Comparison of ENCODE assay signal across 15 cellular contexts in the genomic region with DNA sequence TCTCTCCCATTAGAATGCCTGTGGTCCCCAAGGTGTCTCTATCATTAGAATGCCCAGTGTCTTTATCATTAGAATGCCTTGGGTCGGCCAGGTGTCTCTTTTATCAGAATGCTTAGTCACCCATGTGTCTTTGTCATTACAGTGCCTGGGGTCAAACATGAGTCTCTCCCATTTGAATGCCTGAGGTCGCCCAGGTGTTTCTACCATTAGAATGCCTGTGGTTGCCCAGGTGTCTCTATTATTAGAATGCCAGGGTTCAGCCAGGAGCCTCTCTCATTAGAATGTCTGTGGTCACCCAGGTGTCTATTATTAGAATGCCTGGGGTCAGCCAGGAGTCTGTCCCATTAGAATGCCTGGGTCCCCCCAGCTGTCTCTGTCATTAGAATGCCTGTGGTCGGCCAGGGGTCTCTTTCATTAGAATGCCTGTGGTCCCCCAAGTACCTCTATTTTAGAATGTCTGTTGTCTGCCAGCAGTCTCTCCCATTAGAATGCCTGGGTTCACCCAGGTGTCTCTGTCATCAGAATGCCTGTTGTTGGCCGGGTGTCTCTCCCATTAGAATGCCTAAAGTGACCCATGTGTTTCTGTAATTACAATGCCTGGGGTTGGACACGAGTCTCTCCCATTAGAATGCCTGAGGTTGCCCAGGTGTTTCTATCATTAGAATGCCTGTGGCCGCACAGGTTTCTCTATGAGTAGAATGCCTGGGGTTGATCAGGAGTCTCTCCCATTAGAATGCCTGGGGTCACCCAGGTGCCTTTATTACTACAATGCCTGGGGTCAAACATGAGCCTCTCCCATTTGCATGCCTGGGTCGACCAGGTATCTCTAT. TPM values are rescaled to one million over a fixed set of nuclear protein-coding genes. Genes with fewer than 3 reads are reported as not detected.
DNase-seq lines count a peak whose midpoint lies in the region; ATAC-seq and TF ChIP-seq lines count a peak whose summit lies in the region.
"Had no signal": no experiment of that assay in that cellular context is flagged by ENCODE, and none has a peak within 500 bp of the region (broad histone marks: within the 10 kb centered on the region; RNA-seq: fewer than 3 reads in every experiment).

No MANE protein-coding gene starts in this region.

- no peak overlapping the region for H2AFZ ChIP-seq in KMS-11 (ENCODE audit: low read depth)

- no peaks in the 10 kb centered on the region for H4K20me1 ChIP-seq in KMS-11 (ENCODE audit: insufficient read depth)

- TF ChIP-seq CTCF in KMS-11 (conservative IDR thresholded peaks at IDR 0.05; ENCODE audit: low read depth, low read length): no peak
- TF ChIP-seq CTCF in RWPE1 (conservative IDR thresholded peaks at IDR 0.05; ENCODE audit: low read depth): no peak
- no peak for TF ChIP-seq CTCF in foreskin keratinocyte (conservative IDR thresholded peaks at IDR 0.05)
- TF ChIP-seq CTCF in spleen (IDR thresholded peaks at IDR 0.05 in 8 of 11, conservative IDR thresholded peaks at IDR 0.05 in 3 of 11): no peak

- H3K27me3 ChIP-seq in KMS-11 (ENCODE audit: insufficient read depth, low read depth): no peaks in the 10 kb centered on the region
- H3K27me3 ChIP-seq in foreskin keratinocyte: peaks cover 21% of the 10 kb centered on the region
- H3K27me3 ChIP-seq in spleen (replicated peaks in 1 of 7): peaks cover 0 to 59% (median 0%) of the 10 kb centered on the region in 7 donors
- H3K27me3 ChIP-seq: BE2C, Peyer's patch had no signal

- POLR2A ChIA-PET in RWPE1 (lab: Yijun Ruan, JAX; ENCODE audit: low non-redundant PET): no interaction called here

- H3K9ac ChIP-seq in KMS-11: no peak overlapping the region

- ATAC-seq in foreskin keratinocyte: peak; percentile 71

- H3K9me3 ChIP-seq in spleen: no peaks in the 10 kb centered on the region
- H3K9me3 ChIP-seq: BE2C, Peyer's patch had no signal

- peaks cover 63% of the 10 kb centered on the region for H3K4me1 ChIP-seq in KMS-11 (ENCODE audit: low read depth, poor library complexity, severe bottlenecking)
- no peaks in the 10 kb centered on the region for H3K4me1 ChIP-seq in foreskin keratinocyte
- H3K4me1 ChIP-seq in spleen: no peaks in the 10 kb centered on the region
- H3K4me1 ChIP-seq: BE2C, Peyer's patch had no signal

- no peak overlapping the region for H3K4me3 ChIP-seq in KMS-11 (IDR thresholded peaks at IDR 0.05; ENCODE audit: insufficient read depth, low read depth, low read length)
- H3K4me3 ChIP-seq in spleen: no peak overlapping the region
- H3K4me3 ChIP-seq: Peyer's patch had no signal

- H3K27ac ChIP-seq in KMS-11: peak overlapping the region; percentile 24; the same call in 1 of the 2 replicates
- H3K27ac ChIP-seq in RWPE1: no peak overlapping the region
- H3K27ac ChIP-seq in foreskin keratinocyte: no peak overlapping the region
- H3K27ac ChIP-seq in spleen: no peak overlapping the region
- H3K27ac ChIP-seq: Peyer's patch had no signal

- DNase-seq in RWPE1 (ENCODE audit: low spot score) (peak; percentile 21), foreskin keratinocyte (peak; percentile 74 to 87), spleen (peak; percentile 22), Ammon's horn (ENCODE audit: low spot score) (no peak), NCI-H1436 treated with DMSO at 0.1 percent for 48 hours (lab: John Stamatoyannopoulos, UW) (no peak), GM19240 (ENCODE audit: insufficient read length, low spot score) (no peak)
- DNase-seq: BE2C; CD8-positive, alpha-beta memory T cell; H9; IMR-90; NCI-H1694 treated with DMSO at 0.1 percent for 48 hours; NCI-H69; SHP77 treated with DMSO at 0.1 percent for 48 hours had no signal

- CTCF ChIA-PET in RWPE1 (lab: Yijun Ruan, JAX): no interaction called here

- H3K36me3 ChIP-seq in KMS-11 (ENCODE audit: insufficient read depth) (no peaks in the 10 kb centered on the region), spleen (no peaks in the 10 kb centered on the region)
- H3K36me3 ChIP-seq: BE2C, Peyer's patch had no signal

- H3K4me2 ChIP-seq in KMS-11: peak overlapping the region; percentile 59

- WGBS in spleen, 5 donors: 53 to 62% (median 56%) methylated on average over 6 to 7 of the region's 7 CpGs

- intact Hi-C loops in spleen (cut with DNase I; ENCODE audit: low total_unique reads): no loop called here

- TF ChIP-seq POLR2A in spleen (IDR thresholded peaks at IDR 0.05): no peak

- H3K79me2 ChIP-seq in KMS-11 (ENCODE audit: insufficient read depth, low read depth): no peaks in the 10 kb centered on the region

RNA-seq across cellular contexts. Expression of a gene that starts 57.1 kb away (rescaled TPM):
- total RNA-seq in foreskin keratinocyte (51.9 and 56.8 TPM in 2 replicates), spleen (100 to 1,000 TPM in 2 of 7 donors, 10 to 100 TPM in 5; 38.9 to 118 (median 83.8) TPM)
- polyA plus RNA-seq in foreskin keratinocyte (55.1 and 60.3 TPM in 2 replicates), spleen (10 to 100 TPM; 21.4 to 44.9 (median 30.7) TPM)

Comparison
In these comparisons a context has a peak if more than half of its experiments do, and no peak if none do; other contexts are left out.
1. DNase-seq: peak in RWPE1 (single experiment), foreskin keratinocyte (2 of 2) and spleen (single experiment); none in Ammon's horn (single experiment), NCI-H1436 treated with DMSO at 0.1 percent for 48 hours (single experiment) and GM19240 (single experiment).